8 cellular contexts compared by ENCODE assay signal in the genomic region with DNA sequence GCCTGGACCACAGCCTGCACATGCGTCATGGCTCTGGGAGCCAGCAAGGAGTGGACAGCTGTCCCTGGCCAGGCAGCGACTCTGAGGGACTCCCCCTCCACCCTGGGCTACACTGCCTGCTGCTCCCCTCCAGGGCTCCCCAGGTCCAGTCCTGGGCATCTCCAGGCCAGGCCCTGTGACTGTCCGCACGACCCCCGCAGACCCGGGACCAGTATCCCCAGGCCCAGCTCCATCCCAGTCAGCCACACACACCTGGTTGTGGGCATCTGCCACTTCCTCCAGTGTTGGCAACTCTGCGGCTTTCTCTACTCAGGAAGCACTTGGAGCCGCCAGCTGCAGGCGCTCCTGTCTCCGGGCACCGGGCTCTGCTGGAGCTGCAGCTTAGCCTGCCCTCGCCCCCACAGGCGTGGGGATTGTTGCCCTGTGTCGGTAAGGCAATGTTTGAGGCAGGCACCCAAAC. TPM values are rescaled to one million over a fixed set of nuclear protein-coding genes. Genes with fewer than 3 reads are reported as not detected.
DNase-seq lines count a peak whose midpoint lies in the region; ATAC-seq and TF ChIP-seq lines count a peak whose summit lies in the region.

No MANE protein-coding gene starts in this region.

- no peaks in the 10 kb centered on the region for H3K27me3 ChIP-seq in aorta (ENCODE audit: control insufficient read depth in 1 of 2, insufficient read depth in 2 of 2, low read length in 1 of 2)

- peak; percentile 82 for ATAC-seq in aorta (ENCODE audit: low FRiP score)
- no peak for ATAC-seq in HG03135 (IDR thresholded peaks at IDR 0.05; ENCODE audit: unreplicated experiment)
- ATAC-seq in GM18867 (IDR thresholded peaks at IDR 0.05; ENCODE audit: unreplicated experiment), result no peak

- no peak for DNase-seq in activated naive CD4-positive, alpha-beta T cell treated with anti-CD3 and anti-CD28 coated beads, Interleukin-2, amount 50 U/mL, for 16 hours
- DNase-seq in chondrocyte (ENCODE audit: low spot score), result no peak
- DNase-seq in midbrain (lab: John Stamatoyannopoulos, UW), result peak; percentile 81
- peak; percentile 93 to 95 for DNase-seq in aorta
- no peak for DNase-seq in hippocampal formation (lab: John Stamatoyannopoulos, UW)

- 26 to 36% methylated on average over 14 of the region's 14 CpGs for WGBS in aorta, 2 donors

- no peaks in the 10 kb centered on the region for H3K9me3 ChIP-seq in aorta (ENCODE audit: control insufficient read depth, low read length)

- no peaks in the 10 kb centered on the region for H3K9me3 Mint-ChIP-seq in activated naive CD4-positive, alpha-beta T cell treated with anti-CD3 and anti-CD28 coated beads, Interleukin-2, amount 50 U/mL, for 24 hours
- H3K9me3 Mint-ChIP-seq in chondrocyte (ENCODE audit: low read depth), result no peaks in the 10 kb centered on the region

- H3K27ac Mint-ChIP-seq in activated naive CD4-positive, alpha-beta T cell treated with anti-CD3 and anti-CD28 coated beads, Interleukin-2, amount 50 U/mL, for 24 hours, result peak overlapping the region; percentile 46
- peak overlapping the region; percentile 90 for H3K27ac Mint-ChIP-seq in chondrocyte (ENCODE audit: unreplicated experiment)

- H3K36me3 Mint-ChIP-seq in activated naive CD4-positive, alpha-beta T cell treated with anti-CD3 and anti-CD28 coated beads, Interleukin-2, amount 50 U/mL, for 24 hours, result no peaks in the 10 kb centered on the region
- no peaks in the 10 kb centered on the region for H3K36me3 Mint-ChIP-seq in chondrocyte (ENCODE audit: low read depth)

- no peak overlapping the region for H3K4me3 ChIP-seq in aorta (ENCODE audit: low read length in 2 of 2)

- H3K4me3 Mint-ChIP-seq in activated naive CD4-positive, alpha-beta T cell treated with anti-CD3 and anti-CD28 coated beads, Interleukin-2, amount 50 U/mL, for 24 hours, result peak overlapping the region; percentile 52
- peak overlapping the region; percentile 78 for H3K4me3 Mint-ChIP-seq in chondrocyte (ENCODE audit: unreplicated experiment)

- peaks cover 25% of the 10 kb centered on the region for H3K4me1 Mint-ChIP-seq in activated naive CD4-positive, alpha-beta T cell treated with anti-CD3 and anti-CD28 coated beads, Interleukin-2, amount 50 U/mL, for 24 hours
- peaks cover 25% of the 10 kb centered on the region for H3K4me1 Mint-ChIP-seq in chondrocyte (ENCODE audit: low read depth)

- peak overlapping the region in 1 of 2 donors; percentile 49 for H3K27ac ChIP-seq in aorta (ENCODE audit: low read depth in 1 of 2, low read length in 2 of 2)

- no peaks in the 10 kb centered on the region for H3K36me3 ChIP-seq in aorta (ENCODE audit: control insufficient read depth in 1 of 2, insufficient read depth in 2 of 2, low read length in 1 of 2)

- H3K27me3 Mint-ChIP-seq in activated naive CD4-positive, alpha-beta T cell treated with anti-CD3 and anti-CD28 coated beads, Interleukin-2, amount 50 U/mL, for 24 hours, result no peaks in the 10 kb centered on the region
- H3K27me3 Mint-ChIP-seq in chondrocyte (ENCODE audit: low read depth), result no peaks in the 10 kb centered on the region

- no peak for TF ChIP-seq CTCF in chondrocyte (IDR thresholded peaks at IDR 0.05)

- intact Hi-C loops in aorta (cut with DNase I), result loop anchor here in 1 of 2 donors (1.0 to 10.0 kb wide), 3 partner anchors 14 to 248 kb away; partner anchors contain the start of genes DDX51, EP400 and NOC4L

- H3K4me1 ChIP-seq in aorta (ENCODE audit: control insufficient read depth in 1 of 2, insufficient read depth in 2 of 2, low read length in 2 of 2), result no peaks in the 10 kb centered on the region

RNA-seq across cellular contexts. Expression of gene ULK1, which starts 2.4 kb away (rescaled TPM):
- 54.2 to 65.7 TPM (median 56.1 TPM) in 3 replicates for total RNA-seq in chondrocyte
- 10 to 100 TPM; 39.9 to 56.5 TPM for total RNA-seq in aorta
- polyA plus RNA-seq in aorta, result 10 to 100 TPM in 1 of 2 donors, 1 to 10 TPM in 1; 6.6 to 43.6 TPM

RNA-seq across cellular contexts. Expression of gene PUS1, which starts 32.2 kb away (rescaled TPM):
- 18.7 to 21.0 TPM (median 19.8 TPM) in 3 replicates for total RNA-seq in chondrocyte
- 10 to 100 TPM; 17.7 to 20.0 TPM for total RNA-seq in aorta
- polyA plus RNA-seq in aorta, result 10 to 100 TPM in 1 of 2 donors, 1 to 10 TPM in 1; 6.5 to 20.2 TPM

RNA-seq across cellular contexts. Expression of gene EP400, which starts 52.9 kb away (rescaled TPM):
- total RNA-seq in chondrocyte (35.9 to 48.0 TPM (median 36.8 TPM) in 3 replicates), aorta (10 to 100 TPM; 39.9 to 52.9 TPM)
- 10 to 100 TPM in 1 of 2 donors, 1 to 10 TPM in 1; 2.8 to 16.2 TPM for polyA plus RNA-seq in aorta

Comparison
In these comparisons a context has a peak if more than half of its experiments do, and no peak if none do; other contexts are left out.
1. DNase-seq: peak in midbrain (single experiment) and aorta (2 of 2); none in activated naive CD4-positive, alpha-beta T cell treated with anti-CD3 and anti-CD28 coated beads, Interleukin-2, amount 50 U/mL, for 16 hours (single experiment), chondrocyte (single experiment) and hippocampal formation (0 of 2).